In genomic region chr2:177604291-177605065, GRCh38 we compare ENCODE assay signal across 8 cellular contexts.
A peak's percentile ranks its signal among the peaks of the same experiment; 100 is the strongest.
DNase-seq lines count a peak whose midpoint lies in the region; ATAC-seq, FAIRE-seq and TF ChIP-seq lines count a peak whose summit lies in the region.

No MANE protein-coding gene starts in this region.

- intact Hi-C loops in aorta (cut with DNase I) = loop anchor here (5.0 to 10.0 kb wide), 2 partner anchors 267 to 440 kb away; no protein-coding TSS in a partner anchor

- TF ChIP-seq CTCF in GM12872 (IDR thresholded peaks at IDR 0.05; ENCODE audit: insufficient read depth, low read depth, low read length) (peak; percentile 75), bronchial epithelial cell (IDR thresholded peaks at IDR 0.05; ENCODE audit: insufficient read depth, low read length, severe bottlenecking) (peak; percentile 71)

- H3K4me1 Mint-ChIP-seq in activated T-helper 17 cell treated with anti-CD3 and anti-CD28 coated beads, Interleukin-2, amount 50 U/mL, for 72 hours = no peaks in the 10 kb centered on the region

- H3K27me3 ChIP-seq in bronchial epithelial cell (ENCODE audit: control insufficient read depth, insufficient read depth, low read length) = no peaks in the 10 kb centered on the region
- no peaks in the 10 kb centered on the region for H3K27me3 ChIP-seq in aorta (ENCODE audit: control insufficient read depth in 1 of 2, insufficient read depth in 2 of 2, low read length in 1 of 2)

- FAIRE-seq in bronchial epithelial cell (lab: Jason Lieb, UNC) = no peak

- 21 to 22% methylated on average over 3 of the region's 3 CpGs for WGBS in aorta, 2 donors

- H3K27ac ChIP-seq in aorta (ENCODE audit: low read depth in 1 of 2, low read length in 2 of 2) = no peak overlapping the region

- H3K27me3 Mint-ChIP-seq in activated T-helper 17 cell treated with anti-CD3 and anti-CD28 coated beads, Interleukin-2, amount 50 U/mL, for 72 hours = peaks cover 8% of the 10 kb centered on the region

- no peaks in the 10 kb centered on the region for H3K9me3 ChIP-seq in aorta (ENCODE audit: control insufficient read depth, low read length)

- H3K9me3 Mint-ChIP-seq in activated T-helper 17 cell treated with anti-CD3 and anti-CD28 coated beads, Interleukin-2, amount 50 U/mL, for 72 hours = peaks cover 4% of the 10 kb centered on the region

- H3K36me3 ChIP-seq in bronchial epithelial cell (ENCODE audit: control insufficient read depth, insufficient read depth, low read length) = no peaks in the 10 kb centered on the region
- no peaks in the 10 kb centered on the region for H3K36me3 ChIP-seq in aorta (ENCODE audit: control insufficient read depth in 1 of 2, insufficient read depth in 2 of 2, low read length in 1 of 2)

- DNase-seq in AG08396 (ENCODE audit: low spot score) = peak; percentile 39
- peak; percentile 6 for DNase-seq in NCI-H345 (lab: John Stamatoyannopoulos, UW)
- DNase-seq in bronchial epithelial cell (ENCODE audit: low read depth) = peak; percentile 50
- no peak for DNase-seq in left lobe of liver (ENCODE audit: low spot score)
- DNase-seq in aorta = no peak

- no peak overlapping the region for H3K4me3 Mint-ChIP-seq in activated T-helper 17 cell treated with anti-CD3 and anti-CD28 coated beads, Interleukin-2, amount 50 U/mL, for 72 hours

- ATAC-seq in left lobe of liver = peak; percentile 86
- ATAC-seq in aorta (ENCODE audit: low FRiP score) = peak; percentile 76
- ATAC-seq in activated T-helper 17 cell treated with anti-CD3 and anti-CD28 coated beads, Interleukin-2, amount 50 U/mL, for 72 hours (replicated peaks) = no peak
- ATAC-seq in GM18502 (IDR thresholded peaks at IDR 0.05; ENCODE audit: poor library complexity, unreplicated experiment) = no peak

- H3K4me3 ChIP-seq in bronchial epithelial cell (ENCODE audit: low read depth, low read length) (no peak overlapping the region), aorta (ENCODE audit: low read length in 2 of 2) (no peak overlapping the region)

- H3K27ac Mint-ChIP-seq in activated T-helper 17 cell treated with anti-CD3 and anti-CD28 coated beads, Interleukin-2, amount 50 U/mL, for 72 hours = no peak overlapping the region

- H3K4me1 ChIP-seq in aorta (ENCODE audit: control insufficient read depth in 1 of 2, insufficient read depth in 2 of 2, low read length in 2 of 2) = no peaks in the 10 kb centered on the region

- no peaks in the 10 kb centered on the region for H3K36me3 Mint-ChIP-seq in activated T-helper 17 cell treated with anti-CD3 and anti-CD28 coated beads, Interleukin-2, amount 50 U/mL, for 72 hours (ENCODE audit: low read depth)

Comparison
In these comparisons a context has a peak if more than half of its experiments do, and no peak if none do; other contexts are left out.
1. DNase-seq: peak in AG08396 (single experiment), NCI-H345 (single experiment) and bronchial epithelial cell (single experiment); none in left lobe of liver (single experiment) and aorta (0 of 2).
2. ATAC-seq: peak in left lobe of liver (single experiment) and aorta (single experiment); none in activated T-helper 17 cell treated with anti-CD3 and anti-CD28 coated beads, Interleukin-2, amount 50 U/mL, for 72 hours (single experiment) and GM18502 (single experiment).